In genomic region chr4:151865744-151866143, GRCh38 we compare ENCODE assay signal across 14 cellular contexts.
"Had no signal": no experiment of that assay in that cellular context is flagged by ENCODE, and none has a peak within 500 bp of the region (broad histone marks: within the 10 kb centered on the region; RNA-seq: fewer than 3 reads in every experiment).

No MANE protein-coding gene starts in this region.

- H3K4me3 ChIP-seq: ascending aorta, coronary artery, hepatocyte, prostate gland, right lobe of liver, spleen had no signal

- H3K36me3 ChIP-seq: ascending aorta, prostate gland, right lobe of liver, spleen had no signal

- H3K27ac ChIP-seq: ascending aorta, coronary artery, hepatocyte, prostate gland, right lobe of liver had no signal

- H3K9me3 ChIP-seq: ascending aorta, prostate gland, right lobe of liver had no signal

- H3K4me1 ChIP-seq: ascending aorta, prostate gland, right lobe of liver had no signal

- DNase-seq: activated CD4-positive, alpha-beta T cell treated with anti-CD3 and anti-CD28 coated beads, Interleukin-2, amount 50 U/mL, for 4 hours; activated gamma-delta T cell treated with Interleukin-2 at 50 U/mL for 16 hours; activated naive CD8-positive, alpha-beta T cell treated with anti-CD3 and anti-CD28 coated beads, Interleukin-2, amount 10 ng/mL, durations not matched to agents 7 days and 5 days; activated T-cell treated with anti-CD3 and anti-CD28 coated beads, Interleukin-2, amount 50 U/mL, for 4 hours; effector memory CD8-positive, alpha-beta T cell; naive B cell; stimulated activated CD4-positive, alpha-beta T cell treated with anti-CD3 and anti-CD28 coated beads, Interleukin-2, amount 100 ng/mL, for 24 hours; stimulated activated naive B cell treated with anti-CD40 and anti-IgM and Interleukin-4, amounts not matched to agents 10 μg/mL and 1 μg/mL and 100 μg/mL, for 72 hours had no signal

- H3K27ac Mint-ChIP-seq: naive B cell; stimulated activated naive B cell treated with anti-CD40 and anti-IgM and Interleukin-4, amounts not matched to agents 10 μg/mL and 1 μg/mL and 100 μg/mL, for 72 hours had no signal

- H3K4me3 Mint-ChIP-seq: activated naive CD8-positive, alpha-beta T cell treated with anti-CD3 and anti-CD28 coated beads, Interleukin-2, amount 10 ng/mL, durations not matched to agents 7 days and 5 days; activated T-cell treated with anti-CD3 and anti-CD28 coated beads, Interleukin-2, amount 50 U/mL, for 4 hours; effector memory CD8-positive, alpha-beta T cell; naive B cell; stimulated activated naive B cell treated with anti-CD40 and anti-IgM and Interleukin-4, amounts not matched to agents 10 μg/mL and 1 μg/mL and 100 μg/mL, for 72 hours had no signal

- H3K36me3 Mint-ChIP-seq: activated naive CD8-positive, alpha-beta T cell treated with anti-CD3 and anti-CD28 coated beads, Interleukin-2, amount 10 ng/mL, durations not matched to agents 7 days and 5 days; naive B cell; stimulated activated naive B cell treated with anti-CD40 and anti-IgM and Interleukin-4, amounts not matched to agents 10 μg/mL and 1 μg/mL and 100 μg/mL, for 72 hours had no signal

- H3K27me3 ChIP-seq: ascending aorta, hepatocyte, right lobe of liver, spleen had no signal

- ATAC-seq: activated T-cell treated with anti-CD3 and anti-CD28 coated beads, Interleukin-2, amount 50 U/mL, for 4 hours; effector memory CD8-positive, alpha-beta T cell had no signal
